Comparison of ENCODE assay signal across 17 cellular contexts in the genomic region with DNA sequence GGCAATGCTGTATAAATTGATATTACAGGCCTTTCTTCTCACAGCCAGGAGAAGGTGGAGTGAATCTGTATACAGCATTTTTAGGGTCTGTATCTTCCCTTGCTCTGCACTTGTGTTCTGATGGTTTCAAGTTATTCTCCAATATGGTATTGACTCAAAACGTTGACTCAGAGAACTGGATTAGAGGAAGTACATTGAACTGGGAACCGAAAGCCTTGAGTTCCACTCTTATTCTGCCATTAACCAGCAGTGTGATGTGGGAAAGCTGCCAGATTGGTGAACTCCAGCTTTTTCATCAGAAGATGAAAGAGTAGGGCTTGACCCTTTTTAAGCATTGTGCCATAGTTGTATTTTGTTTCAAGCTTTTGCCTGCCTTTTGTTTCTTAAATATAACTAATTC.
A peak's percentile ranks its signal among the peaks of the same experiment; 100 is the strongest.
DNase-seq lines count a peak whose midpoint lies in the region; ATAC-seq and TF ChIP-seq lines count a peak whose summit lies in the region.
"Had no signal": no experiment of that assay in that cellular context is flagged by ENCODE, and none has a peak within 500 bp of the region (broad histone marks: within the 10 kb centered on the region; RNA-seq: fewer than 3 reads in every experiment).

No MANE protein-coding gene starts in this region.

- ATAC-seq in HG03442 (IDR thresholded peaks at IDR 0.05; ENCODE audit: unreplicated experiment) (peak; percentile 45), GM23338 (no peak)
- ATAC-seq: T-helper 17 cell had no signal

- H3K9me2 ChIP-seq in GM23338 (ENCODE audit: insufficient read depth) = peaks cover 14% of the 10 kb centered on the region

- no peak overlapping the region for H3K27ac ChIP-seq in GM23338 (ENCODE audit: low read depth)
- H3K27ac ChIP-seq: epithelial cell of prostate, thoracic aorta had no signal

- TF ChIP-seq CTCF in GM12865 (IDR thresholded peaks at IDR 0.05; ENCODE audit: insufficient read depth, low read depth, low read length, missing control alignments) (no peak), osteocyte (IDR thresholded peaks at IDR 0.05) (no peak), GM23338 (conservative IDR thresholded peaks at IDR 0.05; ENCODE audit: low read depth in 2 of 2) (no peak)

- H3K36me3 ChIP-seq in GM23338 (ENCODE audit: insufficient read depth) = no peaks in the 10 kb centered on the region; the same call in 1 of the 2 replicates
- H3K36me3 ChIP-seq: thoracic aorta had no signal

- H3K27me3 Mint-ChIP-seq in osteocyte (ENCODE audit: unreplicated experiment) (no peaks in the 10 kb centered on the region), GM23338 (ENCODE audit: insufficient read depth, low read depth, poor library complexity) (no peaks in the 10 kb centered on the region)
- H3K27me3 Mint-ChIP-seq: T-helper 17 cell had no signal

- DNase-seq in GM12865 (ENCODE audit: low read depth) (peak; percentile 29), SIG-M5 treated with dmso at 0.1 percent for 504 hours (lab: John Stamatoyannopoulos, UW; ENCODE audit: unreplicated experiment) (peak; percentile 96), medulla oblongata (ENCODE audit: extremely low spot score) (peak; percentile 90), osteocyte (ENCODE audit: extremely low spot score, unreplicated experiment) (no peak), GM23338 (ENCODE audit: low spot score) (no peak), NCI-H187 treated with DMSO at 0.1 percent for 48 hours (lab: John Stamatoyannopoulos, UW) (no peak), UCSD-AML1 (lab: John Stamatoyannopoulos, UW; ENCODE audit: unreplicated experiment) (no peak)
- DNase-seq: activated CD4-positive, alpha-beta T cell treated with anti-CD3 and anti-CD28 coated beads for 4 hours; activated T-cell treated with anti-CD3 and anti-CD28 coated beads, Interleukin-2, amount 50 U/mL, for 1 hour; AML-193; cerebellar nuclear complex; MM.1S; NCI-H2227 treated with DMSO at 0.1 percent for 48 hours; T-helper 17 cell had no signal

- H3K4me3 ChIP-seq in GM12865 (ENCODE audit: low read depth, low read length) = no peak overlapping the region
- no peak overlapping the region for H3K4me3 ChIP-seq in GM23338
- H3K4me3 ChIP-seq: thoracic aorta had no signal

- H3K4me1 Mint-ChIP-seq in osteocyte (ENCODE audit: unreplicated experiment) = no peaks in the 10 kb centered on the region
- peaks cover 3% of the 10 kb centered on the region; the same call in 2 of the 3 replicates for H3K4me1 Mint-ChIP-seq in GM23338
- H3K4me1 Mint-ChIP-seq: T-helper 17 cell had no signal

- H3K4me1 ChIP-seq in GM23338 (ENCODE audit: insufficient read depth) = no peaks in the 10 kb centered on the region

- H3K36me3 Mint-ChIP-seq in osteocyte (ENCODE audit: unreplicated experiment) (no peaks in the 10 kb centered on the region), GM23338 (ENCODE audit: low read depth) (no peaks in the 10 kb centered on the region)

- H3F3A ChIP-seq in GM23338 (replicated peaks; ENCODE audit: low read depth) = no peaks in the 10 kb centered on the region

- H3K79me2 ChIP-seq in GM23338 (replicated peaks; ENCODE audit: insufficient read depth) = no peaks in the 10 kb centered on the region

- H2AFZ ChIP-seq in GM23338 = no peak overlapping the region; the same call in 1 of the 2 replicates

- H3K27me3 ChIP-seq in GM23338 (ENCODE audit: insufficient read depth) = no peaks in the 10 kb centered on the region

- peaks cover 4% of the 10 kb centered on the region for H3K9me3 Mint-ChIP-seq in osteocyte (ENCODE audit: unreplicated experiment)
- H3K9me3 Mint-ChIP-seq in GM23338 = no peaks in the 10 kb centered on the region

- H3K27ac Mint-ChIP-seq in osteocyte (ENCODE audit: unreplicated experiment) (no peak overlapping the region), GM23338 (no peak overlapping the region)
- H3K27ac Mint-ChIP-seq: T-helper 17 cell had no signal

- no peaks in the 10 kb centered on the region for H4K20me1 ChIP-seq in GM23338 (replicated peaks; ENCODE audit: insufficient read depth)

- H3K4me3 Mint-ChIP-seq in osteocyte (ENCODE audit: unreplicated experiment) (no peak overlapping the region), GM23338 (no peak overlapping the region)

- H3K4me2 ChIP-seq in GM23338 = no peak overlapping the region

TF ChIP-seq in GM23338, 12 proteins besides CTCF, POLR2A, EP300 and RAD21 (continues in another document):
- TF ChIP-seq ZNF331 (CRISPR knock-in tag; IDR thresholded peaks at IDR 0.05; ENCODE audit: low read depth) (no peak), STAT1 (IDR thresholded peaks at IDR 0.05; ENCODE audit: unreplicated experiment) (no peak), ZNF114 (CRISPR knock-in tag; IDR thresholded peaks at IDR 0.05) (no peak), JUNB (IDR thresholded peaks at IDR 0.05; ENCODE audit: unreplicated experiment) (no peak)
- TF ChIP-seq, protein P1, sequence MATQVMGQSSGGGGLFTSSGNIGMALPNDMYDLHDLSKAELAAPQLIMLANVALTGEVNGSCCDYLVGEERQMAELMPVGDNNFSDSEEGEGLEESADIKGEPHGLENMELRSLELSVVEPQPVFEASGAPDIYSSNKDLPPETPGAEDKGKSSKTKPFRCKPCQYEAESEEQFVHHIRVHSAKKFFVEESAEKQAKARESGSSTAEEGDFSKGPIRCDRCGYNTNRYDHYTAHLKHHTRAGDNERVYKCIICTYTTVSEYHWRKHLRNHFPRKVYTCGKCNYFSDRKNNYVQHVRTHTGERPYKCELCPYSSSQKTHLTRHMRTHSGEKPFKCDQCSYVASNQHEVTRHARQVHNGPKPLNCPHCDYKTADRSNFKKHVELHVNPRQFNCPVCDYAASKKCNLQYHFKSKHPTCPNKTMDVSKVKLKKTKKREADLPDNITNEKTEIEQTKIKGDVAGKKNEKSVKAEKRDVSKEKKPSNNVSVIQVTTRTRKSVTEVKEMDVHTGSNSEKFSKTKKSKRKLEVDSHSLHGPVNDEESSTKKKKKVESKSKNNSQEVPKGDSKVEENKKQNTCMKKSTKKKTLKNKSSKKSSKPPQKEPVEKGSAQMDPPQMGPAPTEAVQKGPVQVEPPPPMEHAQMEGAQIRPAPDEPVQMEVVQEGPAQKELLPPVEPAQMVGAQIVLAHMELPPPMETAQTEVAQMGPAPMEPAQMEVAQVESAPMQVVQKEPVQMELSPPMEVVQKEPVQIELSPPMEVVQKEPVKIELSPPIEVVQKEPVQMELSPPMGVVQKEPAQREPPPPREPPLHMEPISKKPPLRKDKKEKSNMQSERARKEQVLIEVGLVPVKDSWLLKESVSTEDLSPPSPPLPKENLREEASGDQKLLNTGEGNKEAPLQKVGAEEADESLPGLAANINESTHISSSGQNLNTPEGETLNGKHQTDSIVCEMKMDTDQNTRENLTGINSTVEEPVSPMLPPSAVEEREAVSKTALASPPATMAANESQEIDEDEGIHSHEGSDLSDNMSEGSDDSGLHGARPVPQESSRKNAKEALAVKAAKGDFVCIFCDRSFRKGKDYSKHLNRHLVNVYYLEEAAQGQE (IDR thresholded peaks at IDR 0.05; ENCODE audit: unreplicated experiment) = no peak

Comparison
In these comparisons a context has a peak if more than half of its experiments do, and no peak if none do; other contexts are left out.
1. DNase-seq: peak in GM12865 (single experiment), SIG-M5 treated with dmso at 0.1 percent for 504 hours (single experiment) and medulla oblongata (single experiment); none in osteocyte (single experiment), GM23338 (single experiment), NCI-H187 treated with DMSO at 0.1 percent for 48 hours (single experiment) and UCSD-AML1 (single experiment).